20 cellular contexts compared by ENCODE assay signal in genomic region chr19:17330546-17331253, GRCh38. TPM values are rescaled to one million over a fixed set of nuclear protein-coding genes. Genes with fewer than 3 reads are reported as not detected.
A peak's percentile ranks its signal among the peaks of the same experiment; 100 is the strongest.
DNase-seq lines count a peak whose midpoint lies in the region; ATAC-seq and TF ChIP-seq lines count a peak whose summit lies in the region.
"Had no signal": no experiment of that assay in that cellular context is flagged by ENCODE, and none has a peak within 500 bp of the region (broad histone marks: within the 10 kb centered on the region; RNA-seq: fewer than 3 reads in every experiment).

No MANE protein-coding gene starts in this region.

- H3K27ac Mint-ChIP-seq in T-cell = no peak overlapping the region
- no peak overlapping the region for H3K27ac Mint-ChIP-seq in memory B cell
- peak overlapping the region; percentile 11 for H3K27ac Mint-ChIP-seq in type B pancreatic cell
- H3K27ac Mint-ChIP-seq: activated CD4-positive, alpha-beta T cell treated with anti-CD3 and anti-CD28 coated beads, Interleukin-2, amount 10 ng/mL, durations not matched to agents 7 days and 5 days; activated naive CD4-positive, alpha-beta T cell treated with anti-CD3 and anti-CD28 coated beads, Interleukin-2, amount 50 U/mL, for 24 hours; activated T-cell treated with anti-CD3 and anti-CD28 coated beads, Interleukin-2, amount 50 U/mL, for 24 hours had no signal

- peaks cover 2% of the 10 kb centered on the region for H3K27me3 Mint-ChIP-seq in activated T-cell treated with anti-CD3 and anti-CD28 coated beads, Interleukin-2, amount 50 U/mL, for 4 hours (ENCODE audit: low read depth)
- H3K27me3 Mint-ChIP-seq in T-cell (no peaks in the 10 kb centered on the region), memory B cell (peaks cover 11% of the 10 kb centered on the region), type B pancreatic cell (peaks cover 13% of the 10 kb centered on the region)
- H3K27me3 Mint-ChIP-seq: activated naive CD4-positive, alpha-beta T cell treated with anti-CD3 and anti-CD28 coated beads, Interleukin-2, amount 50 U/mL, for 24 hours; activated T-cell treated with anti-CD3 and anti-CD28 coated beads, Interleukin-2, amount 50 U/mL, for 24 hours had no signal

- H3K9me3 Mint-ChIP-seq in activated T-cell treated with anti-CD3 and anti-CD28 coated beads, Interleukin-2, amount 50 U/mL, for 4 hours = no peaks in the 10 kb centered on the region
- H3K9me3 Mint-ChIP-seq in T-cell (no peaks in the 10 kb centered on the region), memory B cell (no peaks in the 10 kb centered on the region), type B pancreatic cell (no peaks in the 10 kb centered on the region)
- H3K9me3 Mint-ChIP-seq: activated CD4-positive, alpha-beta T cell treated with anti-CD3 and anti-CD28 coated beads, Interleukin-2, amount 10 ng/mL, durations not matched to agents 7 days and 5 days; activated naive CD4-positive, alpha-beta T cell treated with anti-CD3 and anti-CD28 coated beads, Interleukin-2, amount 50 U/mL, for 24 hours; activated T-cell treated with anti-CD3 and anti-CD28 coated beads, Interleukin-2, amount 50 U/mL, for 24 hours had no signal

- CTCF ChIA-PET in T-cell (lab: Charles Lee) = no interaction called here

- no peak for TF ChIP-seq CTCF in type B pancreatic cell (conservative IDR thresholded peaks at IDR 0.05)

- no peaks in the 10 kb centered on the region for H3K36me3 Mint-ChIP-seq in activated T-cell treated with anti-CD3 and anti-CD28 coated beads, Interleukin-2, amount 50 U/mL, for 4 hours (ENCODE audit: insufficient read depth)
- no peaks in the 10 kb centered on the region for H3K36me3 Mint-ChIP-seq in T-cell
- H3K36me3 Mint-ChIP-seq in memory B cell = no peaks in the 10 kb centered on the region
- H3K36me3 Mint-ChIP-seq in type B pancreatic cell = peaks cover 9% of the 10 kb centered on the region
- H3K36me3 Mint-ChIP-seq: activated naive CD4-positive, alpha-beta T cell treated with anti-CD3 and anti-CD28 coated beads, Interleukin-2, amount 50 U/mL, for 24 hours had no signal

- peak overlapping the region; percentile 42 for H3K4me3 Mint-ChIP-seq in activated T-cell treated with anti-CD3 and anti-CD28 coated beads, Interleukin-2, amount 50 U/mL, for 4 hours
- peak overlapping the region; percentile 44 to 78 (median 51) for H3K4me3 Mint-ChIP-seq in T-cell
- peak overlapping the region; percentile 2 for H3K4me3 Mint-ChIP-seq in memory B cell
- peak overlapping the region; percentile 43 for H3K4me3 Mint-ChIP-seq in type B pancreatic cell
- H3K4me3 Mint-ChIP-seq: activated T-cell treated with anti-CD3 and anti-CD28 coated beads, Interleukin-2, amount 50 U/mL, for 24 hours had no signal

- intact Hi-C loops in left cardiac atrium (cut with DNase I) = no loop called here

- peaks cover 26% of the 10 kb centered on the region for H3K4me1 Mint-ChIP-seq in activated T-cell treated with anti-CD3 and anti-CD28 coated beads, Interleukin-2, amount 50 U/mL, for 4 hours (ENCODE audit: low read depth)
- H3K4me1 Mint-ChIP-seq in T-cell (peaks cover 26 to 38% (median 26%) of the 10 kb centered on the region in 3 donors), memory B cell (peaks cover 16% of the 10 kb centered on the region), type B pancreatic cell (ENCODE audit: unreplicated experiment) (peaks cover 16% of the 10 kb centered on the region)

- ATAC-seq in activated T-cell treated with anti-CD3 and anti-CD28 coated beads, Interleukin-2, amount 50 U/mL, for 4 hours = no peak
- no peak for ATAC-seq in T-cell (replicated peaks in 1 of 4)
- no peak for ATAC-seq in memory B cell (ENCODE audit: low read depth)
- no peak for ATAC-seq in left cardiac atrium
- ATAC-seq: gastroesophageal sphincter, left colon had no signal

- no peak for DNase-seq in activated T-cell treated with anti-CD3 and anti-CD28 coated beads, Interleukin-2, amount 50 U/mL, for 4 hours
- DNase-seq in activated T-cell treated with anti-CD3 and anti-CD28 coated beads, Interleukin-2, amount 50 U/mL, for 1 hour = no peak
- DNase-seq in T-cell = no peak
- DNase-seq in memory B cell (ENCODE audit: low spot score in 2 of 2) = no peak
- no peak for DNase-seq in type B pancreatic cell (ENCODE audit: extremely low spot score, unreplicated experiment)
- no peak for DNase-seq in NCI-H510A treated with DMSO at 0.1 percent for 48 hours (lab: John Stamatoyannopoulos, UW)
- DNase-seq in NCI-H2196 (lab: John Stamatoyannopoulos, UW; ENCODE audit: unreplicated experiment) = no peak
- no peak for DNase-seq in left cardiac atrium
- DNase-seq: activated CD4-positive, alpha-beta T cell treated with anti-CD3 and anti-CD28 coated beads, Interleukin-2, amount 10 ng/mL, durations not matched to agents 7 days and 5 days; activated T-cell treated with anti-CD3 and anti-CD28 coated beads, Interleukin-2, amount 50 U/mL, for 24 hours; GM23248; KG1; mesendoderm; NCI-H1694 treated with DMSO at 0.1 percent for 48 hours; NCI-H2227 treated with DMSO at 0.1 percent for 48 hours; NCI-H82; Right ventricle myocardium superior had no signal

- POLR2A ChIA-PET in T-cell (lab: Charles Lee) = interaction anchor here in 1 of 2 donors (0.6 to 0.7 kb wide), 2 partner anchors 22 to 745 kb away, joined by 5 to 8 read pairs; no protein-coding TSS in a partner anchor

RNA-seq across cellular contexts. Expression of gene ANO8, which starts 4.0 kb away (rescaled TPM):
- 1 to 10 TPM; 2.8 to 3.0 (median 2.9) TPM for total RNA-seq in activated T-cell treated with anti-CD3 and anti-CD28 coated beads, Interleukin-2, amount 50 U/mL, for 4 hours
- total RNA-seq in T-cell (10 to 100 TPM; 18.3 to 27.4 (median 24.9) TPM), type B pancreatic cell (ENCODE audit: low replicate concordance) (38.4 and 51.3 TPM in 2 replicates), left cardiac atrium (1 to 10 TPM; 9.5 to 10.0 TPM)

RNA-seq across cellular contexts. Expression of gene GTPBP3, which starts 6.7 kb away (rescaled TPM):
- 100 to 1,000 TPM in 2 of 3 donors, 10 to 100 TPM in 1; 96.4 to 122 (median 106) TPM for total RNA-seq in activated T-cell treated with anti-CD3 and anti-CD28 coated beads, Interleukin-2, amount 50 U/mL, for 4 hours
- total RNA-seq in T-cell (10 to 100 TPM; 31.9 to 72.5 (median 65.7) TPM), type B pancreatic cell (ENCODE audit: low replicate concordance) (40.0 and 48.4 TPM in 2 replicates), left cardiac atrium (10 to 100 TPM in 1 of 2 donors, 1 to 10 TPM in 1; 9.7 to 12.8 TPM)

RNA-seq across cellular contexts. Expression of gene DDA1, which starts 21.3 kb away (rescaled TPM):
- 10 to 100 TPM; 53.1 to 58.1 (median 53.4) TPM for total RNA-seq in activated T-cell treated with anti-CD3 and anti-CD28 coated beads, Interleukin-2, amount 50 U/mL, for 4 hours
- total RNA-seq in T-cell (10 to 100 TPM; 37.3 to 51.7 (median 42.0) TPM), type B pancreatic cell (ENCODE audit: low replicate concordance) (38.7 and 46.0 TPM in 2 replicates), left cardiac atrium (10 to 100 TPM; 27.5 to 33.3 TPM)

RNA-seq across cellular contexts. Expression of gene MRPL34, which starts 25.0 kb away (rescaled TPM):
- total RNA-seq in activated T-cell treated with anti-CD3 and anti-CD28 coated beads, Interleukin-2, amount 50 U/mL, for 4 hours = 100 to 1,000 TPM; 111 to 137 (median 126) TPM
- 10 to 100 TPM; 37.6 to 87.0 (median 69.3) TPM for total RNA-seq in T-cell
- total RNA-seq in type B pancreatic cell (ENCODE audit: low replicate concordance) = 79.2 and 111 TPM in 2 replicates
- total RNA-seq in left cardiac atrium = 100 to 1,000 TPM; 147 to 152 TPM

RNA-seq across cellular contexts. Expression of gene ABHD8, which starts 27.5 kb away (rescaled TPM):
- total RNA-seq in activated T-cell treated with anti-CD3 and anti-CD28 coated beads, Interleukin-2, amount 50 U/mL, for 4 hours = 1 to 10 TPM; 3.6 to 4.5 (median 3.7) TPM
- total RNA-seq in T-cell (10 to 100 TPM in 3 of 5 donors, 1 to 10 TPM in 2; 5.3 to 12.4 (median 11.3) TPM), type B pancreatic cell (ENCODE audit: low replicate concordance) (11.6 and 14.3 TPM in 2 replicates), left cardiac atrium (10 to 100 TPM; 11.2 to 11.6 TPM)
